1 cellular context compared by ENCODE assay signal in genomic region chr3:72460215-72461174, GRCh38.
TF ChIP-seq lines count a peak whose summit lies in the region.

No MANE protein-coding gene starts in this region.

TF ChIP-seq in K562, 482 proteins besides CTCF, POLR2A, EP300 and RAD21 (continued from another document and continues in another):
- TF ChIP-seq MITF (IDR thresholded peaks at IDR 0.05): peak; percentile 89; the same call in 1 of the 2 replicates
- TF ChIP-seq CREB1 (IDR thresholded peaks at IDR 0.05): peak; percentile 32; the same call in 1 of the 2 replicates
- no peak for TF ChIP-seq CREB1 (CRISPR knock-in tag; IDR thresholded peaks at IDR 0.05)
- peak in 1 of 2 experiments; percentile 76; a peak in 2 of 4 replicates for TF ChIP-seq RCOR1 (IDR thresholded peaks at IDR 0.05; ENCODE audit: borderline replicate concordance in 1 of 2, low read depth in 2 of 2, low read length in 2 of 2)
- TF ChIP-seq CBX1 (IDR thresholded peaks at IDR 0.05; ENCODE audit: low read depth): no peak
- TF ChIP-seq MAZ (CRISPR knock-in tag; conservative IDR thresholded peaks at IDR 0.05 in 1 of 2, IDR thresholded peaks at IDR 0.05 in 1 of 2): peak in 1 of 2 experiments; percentile 53; a peak in 2 of 4 replicates
- no peak for TF ChIP-seq ZNF449 (CRISPR knock-in tag; IDR thresholded peaks at IDR 0.05)
- TF ChIP-seq LCOR (CRISPR knock-in tag; IDR thresholded peaks at IDR 0.05): 0 out of 2 replicates have a peak, but pooled peaks have one; percentile 37
- TF ChIP-seq ZSCAN29 (IDR thresholded peaks at IDR 0.05): no peak
- peak; percentile 75 for TF ChIP-seq ZNF766 (CRISPR knock-in tag; conservative IDR thresholded peaks at IDR 0.05)
- peak; percentile 63 for TF ChIP-seq CCNT2 (IDR thresholded peaks at IDR 0.05; ENCODE audit: borderline replicate concordance, extremely low read depth, insufficient read length, low read depth, low read length)
- no peak for TF ChIP-seq BACH1 (tag; IDR thresholded peaks at IDR 0.05)
- peak; percentile 63 for TF ChIP-seq L3MBTL2 (IDR thresholded peaks at IDR 0.05)
- TF ChIP-seq THRAP3 (IDR thresholded peaks at IDR 0.05; ENCODE audit: borderline replicate concordance): no peak
- TF ChIP-seq ETV1 (tag; conservative IDR thresholded peaks at IDR 0.05; ENCODE audit: low read depth): no peak
- TF ChIP-seq TAL1 (IDR thresholded peaks at IDR 0.05): peak; percentile 82
- TF ChIP-seq ZBTB11 (CRISPR knock-in tag; IDR thresholded peaks at IDR 0.05): peak in 1 of 3 experiments; percentile 57; a peak in 2 of 6 replicates
- peak; percentile 39; the same call in 1 of the 2 replicates for TF ChIP-seq MGA (IDR thresholded peaks at IDR 0.05)
- peak in 1 of 2 experiments; percentile 57; a peak in 1 of 3 replicates for TF ChIP-seq CBX3 (IDR thresholded peaks at IDR 0.05; ENCODE audit: borderline replicate concordance in 1 of 2, low read length in 2 of 2)
- no peak for TF ChIP-seq THAP12 (CRISPR knock-in tag; IDR thresholded peaks at IDR 0.05)
- peak in 1 of 2 experiments; percentile 41 for TF ChIP-seq NCOA2 (IDR thresholded peaks at IDR 0.05; ENCODE audit: partially characterized antibody in 2 of 2)
- peak; percentile 83 for TF ChIP-seq TEAD4 (IDR thresholded peaks at IDR 0.05; ENCODE audit: low read length)
- TF ChIP-seq TEAD4 (CRISPR knock-in tag; IDR thresholded peaks at IDR 0.05; ENCODE audit: borderline replicate concordance): no peak
- TF ChIP-seq CBX2 (IDR thresholded peaks at IDR 0.05; ENCODE audit: insufficient read depth, low read length, poor library complexity, severe bottlenecking): no peak
- no peak for TF ChIP-seq RBM34 (IDR thresholded peaks at IDR 0.05; ENCODE audit: borderline replicate concordance, insufficient read depth, low read length)
- peak; percentile 90 for TF ChIP-seq VEZF1 (CRISPR knock-in tag; IDR thresholded peaks at IDR 0.05)
- no peak for TF ChIP-seq ARID3B (CRISPR knock-in tag; IDR thresholded peaks at IDR 0.05; ENCODE audit: borderline replicate concordance)
- peak; percentile 11; the same call in 1 of the 2 replicates for TF ChIP-seq MYC (IDR thresholded peaks at IDR 0.05; ENCODE audit: low read depth, low read length)
- no peak for TF ChIP-seq MYC (CRISPR knock-in tag; IDR thresholded peaks at IDR 0.05; ENCODE audit: borderline replicate concordance, low read depth)
- TF ChIP-seq ZNF41 (CRISPR knock-in tag; conservative IDR thresholded peaks at IDR 0.05): no peak
- TF ChIP-seq NCOR1 (IDR thresholded peaks at IDR 0.05): peak; percentile 86
- TF ChIP-seq CHD2 (IDR thresholded peaks at IDR 0.05; ENCODE audit: low read depth, low read length): no peak
